In the genomic region with DNA sequence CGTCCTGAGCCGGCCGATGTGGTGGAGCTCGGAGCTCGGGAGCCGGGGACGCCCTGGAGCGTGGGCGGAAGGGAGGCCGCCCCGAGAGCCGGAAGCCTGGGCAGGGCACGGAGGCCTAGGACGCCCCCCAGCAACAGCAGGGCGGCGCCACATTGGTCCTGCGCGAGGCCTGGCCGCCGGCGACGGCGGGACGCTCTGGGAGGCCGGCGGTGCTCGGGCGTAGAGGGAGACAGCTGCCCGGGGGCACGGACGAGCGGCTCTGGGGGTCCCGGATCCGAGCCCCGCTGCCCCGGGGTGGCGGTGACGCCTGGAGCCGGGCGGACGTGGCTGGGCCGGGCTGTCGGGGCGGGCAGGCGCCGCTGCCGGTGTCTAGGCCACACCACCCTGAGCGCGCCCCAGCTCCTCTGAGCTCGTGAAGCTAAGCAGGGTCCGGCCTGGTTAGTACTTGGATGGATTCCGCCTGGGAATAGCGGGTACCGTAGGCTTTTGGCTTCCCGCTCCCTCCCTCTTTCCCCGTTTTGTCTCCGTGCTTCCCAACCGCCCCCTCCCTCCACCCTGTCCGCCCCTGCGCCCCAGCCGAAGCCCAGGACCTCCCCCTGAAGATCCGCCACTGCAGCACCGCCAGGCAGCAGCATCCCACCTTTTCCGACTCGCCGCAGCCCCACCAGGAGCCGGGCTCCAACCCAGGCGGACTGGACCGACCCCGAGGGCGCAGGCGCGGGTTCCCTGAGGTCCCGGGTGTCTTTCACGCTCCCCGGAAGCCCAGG, we compare ENCODE assay signal across 12 cellular contexts. TPM values are rescaled to one million over a fixed set of nuclear protein-coding genes. Genes with fewer than 3 reads are reported as not detected.
DNase-seq lines count a peak whose midpoint lies in the region; ATAC-seq and TF ChIP-seq lines count a peak whose summit lies in the region.
"Had no signal": no experiment of that assay in that cellular context is flagged by ENCODE, and none has a peak within 500 bp of the region (broad histone marks: within the 10 kb centered on the region; RNA-seq: fewer than 3 reads in every experiment).

No MANE protein-coding gene starts in this region.

- H3K4me3 ChIP-seq in iPS-20b (ENCODE audit: low read length): peak overlapping the region; percentile 22; the same call in 1 of the 2 replicates
- peak overlapping the region; percentile 5 for H3K4me3 ChIP-seq in upper lobe of right lung
- H3K4me3 ChIP-seq: HAP-1 had no signal

- no peaks in the 10 kb centered on the region for H3K36me3 ChIP-seq in iPS-20b (ENCODE audit: insufficient read depth, low read depth, low read length)
- no peaks in the 10 kb centered on the region for H3K36me3 ChIP-seq in upper lobe of right lung
- H3K36me3 ChIP-seq: HAP-1 had no signal

- no peak overlapping the region for H3K27ac Mint-ChIP-seq in activated naive CD4-positive, alpha-beta T cell treated with anti-CD3 and anti-CD28 coated beads, Interleukin-2, amount 50 U/mL, for 72 hours
- H3K27ac Mint-ChIP-seq in WTC11: no peak overlapping the region

- peaks cover 0 to 41% of the 10 kb centered on the region in 2 donors for H3K36me3 Mint-ChIP-seq in activated naive CD4-positive, alpha-beta T cell treated with anti-CD3 and anti-CD28 coated beads, Interleukin-2, amount 50 U/mL, for 72 hours
- H3K36me3 Mint-ChIP-seq in WTC11: peaks cover 35% of the 10 kb centered on the region

- peak in 1 of 2 donors; percentile 11 for DNase-seq in activated naive CD4-positive, alpha-beta T cell treated with anti-CD3 and anti-CD28 coated beads, Interleukin-2, amount 50 U/mL, for 72 hours (ENCODE audit: low spot score in 2 of 2)
- DNase-seq in activated naive CD4-positive, alpha-beta T cell treated with Interleukin-2 at 50 U/mL for 16 hours: no peak
- DNase-seq in WTC11 (ENCODE audit: low spot score): peak; percentile 43
- DNase-seq in upper lobe of right lung: no peak
- no peak for DNase-seq in NCI-H524 (lab: John Stamatoyannopoulos, UW)
- no peak for DNase-seq in activated CD4-positive, alpha-beta T cell treated with anti-CD3 and anti-CD28 coated beads, Interleukin-2, amount 50 U/mL, for 4 hours
- DNase-seq: NCI-H526 had no signal

- H3K4me1 Mint-ChIP-seq in WTC11: peaks cover 16% of the 10 kb centered on the region

- H3K4me3 Mint-ChIP-seq in WTC11: peak overlapping the region; percentile 68

- TF ChIP-seq CTCF in WTC11 (IDR thresholded peaks at IDR 0.05): no peak
- TF ChIP-seq CTCF in upper lobe of right lung (IDR thresholded peaks at IDR 0.05): no peak

- peaks cover 81% of the 10 kb centered on the region for H3K27me3 ChIP-seq in iPS-20b (ENCODE audit: insufficient read depth, low read length)
- H3K27me3 ChIP-seq in upper lobe of right lung: peaks cover 81% of the 10 kb centered on the region

- H3K9me3 Mint-ChIP-seq in activated naive CD4-positive, alpha-beta T cell treated with anti-CD3 and anti-CD28 coated beads, Interleukin-2, amount 50 U/mL, for 72 hours: peaks cover 0 to 4% of the 10 kb centered on the region in 2 donors
- H3K9me3 Mint-ChIP-seq in WTC11: peaks cover 15% of the 10 kb centered on the region

- POLR2A ChIA-PET in WTC11 (lab: Charles Lee): no interaction called here

- no peak overlapping the region for H3K27ac ChIP-seq in iPS-20b (ENCODE audit: low read length)
- H3K27ac ChIP-seq in upper lobe of right lung: no peak overlapping the region
- H3K27ac ChIP-seq: C4-2B had no signal

- H3K27me3 Mint-ChIP-seq in WTC11 (ENCODE audit: low read depth): peaks cover 89% of the 10 kb centered on the region

- H3K9me3 ChIP-seq in iPS-20b (ENCODE audit: insufficient read depth, low read depth, low read length) (peaks cover 40% of the 10 kb centered on the region), upper lobe of right lung (no peaks in the 10 kb centered on the region)
- H3K9me3 ChIP-seq: HAP-1 had no signal

- H3K4me1 ChIP-seq in iPS-20b (ENCODE audit: insufficient read depth, low read length) (no peaks in the 10 kb centered on the region), upper lobe of right lung (no peaks in the 10 kb centered on the region)
- H3K4me1 ChIP-seq: HAP-1 had no signal

- intact Hi-C loops in upper lobe of right lung (cut with DNase I): no loop called here

- CTCF ChIA-PET in WTC11 (lab: Charles Lee): no interaction called here

- H3K9ac ChIP-seq in iPS-20b (ENCODE audit: low read depth, low read length): no peak overlapping the region

- peak; percentile 45 to 51 for ATAC-seq in activated naive CD4-positive, alpha-beta T cell treated with anti-CD3 and anti-CD28 coated beads, Interleukin-2, amount 50 U/mL, for 72 hours
- ATAC-seq in WTC11: peak; percentile 54
- ATAC-seq in upper lobe of right lung: peak; percentile 55
- ATAC-seq in GM21381 (IDR thresholded peaks at IDR 0.05; ENCODE audit: unreplicated experiment): no peak

TF ChIP-seq in WTC11, 78 proteins besides CTCF, POLR2A, EP300 and RAD21 (continues in another document):
- TF ChIP-seq, protein P1, sequence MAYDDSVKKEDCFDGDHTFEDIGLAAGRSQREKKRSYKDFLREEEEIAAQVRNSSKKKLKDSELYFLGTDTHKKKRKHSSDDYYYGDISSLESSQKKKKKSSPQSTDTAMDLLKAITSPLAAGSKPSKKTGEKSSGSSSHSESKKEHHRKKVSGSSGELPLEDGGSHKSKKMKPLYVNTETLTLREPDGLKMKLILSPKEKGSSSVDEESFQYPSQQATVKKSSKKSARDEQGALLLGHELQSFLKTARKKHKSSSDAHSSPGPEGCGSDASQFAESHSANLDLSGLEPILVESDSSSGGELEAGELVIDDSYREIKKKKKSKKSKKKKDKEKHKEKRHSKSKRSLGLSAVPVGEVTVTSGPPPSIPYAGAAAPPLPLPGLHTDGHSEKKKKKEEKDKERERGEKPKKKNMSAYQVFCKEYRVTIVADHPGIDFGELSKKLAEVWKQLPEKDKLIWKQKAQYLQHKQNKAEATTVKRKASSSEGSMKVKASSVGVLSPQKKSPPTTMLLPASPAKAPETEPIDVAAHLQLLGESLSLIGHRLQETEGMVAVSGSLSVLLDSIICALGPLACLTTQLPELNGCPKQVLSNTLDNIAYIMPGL (CRISPR knock-in tag; IDR thresholded peaks at IDR 0.05): no peak
- TF ChIP-seq GTF2I (CRISPR knock-in tag; conservative IDR thresholded peaks at IDR 0.05): no peak
- no peak for TF ChIP-seq PRRX2 (CRISPR knock-in tag; IDR thresholded peaks at IDR 0.05)
- no peak for TF ChIP-seq ZNF671 (CRISPR knock-in tag; IDR thresholded peaks at IDR 0.05)
- TF ChIP-seq, protein P2, sequence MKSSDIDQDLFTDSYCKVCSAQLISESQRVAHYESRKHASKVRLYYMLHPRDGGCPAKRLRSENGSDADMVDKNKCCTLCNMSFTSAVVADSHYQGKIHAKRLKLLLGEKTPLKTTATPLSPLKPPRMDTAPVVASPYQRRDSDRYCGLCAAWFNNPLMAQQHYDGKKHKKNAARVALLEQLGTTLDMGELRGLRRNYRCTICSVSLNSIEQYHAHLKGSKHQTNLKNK (CRISPR knock-in tag; IDR thresholded peaks at IDR 0.05): no peak
- TF ChIP-seq, protein P3, sequence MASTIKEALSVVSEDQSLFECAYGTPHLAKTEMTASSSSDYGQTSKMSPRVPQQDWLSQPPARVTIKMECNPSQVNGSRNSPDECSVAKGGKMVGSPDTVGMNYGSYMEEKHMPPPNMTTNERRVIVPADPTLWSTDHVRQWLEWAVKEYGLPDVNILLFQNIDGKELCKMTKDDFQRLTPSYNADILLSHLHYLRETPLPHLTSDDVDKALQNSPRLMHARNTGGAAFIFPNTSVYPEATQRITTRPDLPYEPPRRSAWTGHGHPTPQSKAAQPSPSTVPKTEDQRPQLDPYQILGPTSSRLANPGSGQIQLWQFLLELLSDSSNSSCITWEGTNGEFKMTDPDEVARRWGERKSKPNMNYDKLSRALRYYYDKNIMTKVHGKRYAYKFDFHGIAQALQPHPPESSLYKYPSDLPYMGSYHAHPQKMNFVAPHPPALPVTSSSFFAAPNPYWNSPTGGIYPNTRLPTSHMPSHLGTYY (CRISPR knock-in tag; IDR thresholded peaks at IDR 0.05): no peak
- TF ChIP-seq, protein P4, sequence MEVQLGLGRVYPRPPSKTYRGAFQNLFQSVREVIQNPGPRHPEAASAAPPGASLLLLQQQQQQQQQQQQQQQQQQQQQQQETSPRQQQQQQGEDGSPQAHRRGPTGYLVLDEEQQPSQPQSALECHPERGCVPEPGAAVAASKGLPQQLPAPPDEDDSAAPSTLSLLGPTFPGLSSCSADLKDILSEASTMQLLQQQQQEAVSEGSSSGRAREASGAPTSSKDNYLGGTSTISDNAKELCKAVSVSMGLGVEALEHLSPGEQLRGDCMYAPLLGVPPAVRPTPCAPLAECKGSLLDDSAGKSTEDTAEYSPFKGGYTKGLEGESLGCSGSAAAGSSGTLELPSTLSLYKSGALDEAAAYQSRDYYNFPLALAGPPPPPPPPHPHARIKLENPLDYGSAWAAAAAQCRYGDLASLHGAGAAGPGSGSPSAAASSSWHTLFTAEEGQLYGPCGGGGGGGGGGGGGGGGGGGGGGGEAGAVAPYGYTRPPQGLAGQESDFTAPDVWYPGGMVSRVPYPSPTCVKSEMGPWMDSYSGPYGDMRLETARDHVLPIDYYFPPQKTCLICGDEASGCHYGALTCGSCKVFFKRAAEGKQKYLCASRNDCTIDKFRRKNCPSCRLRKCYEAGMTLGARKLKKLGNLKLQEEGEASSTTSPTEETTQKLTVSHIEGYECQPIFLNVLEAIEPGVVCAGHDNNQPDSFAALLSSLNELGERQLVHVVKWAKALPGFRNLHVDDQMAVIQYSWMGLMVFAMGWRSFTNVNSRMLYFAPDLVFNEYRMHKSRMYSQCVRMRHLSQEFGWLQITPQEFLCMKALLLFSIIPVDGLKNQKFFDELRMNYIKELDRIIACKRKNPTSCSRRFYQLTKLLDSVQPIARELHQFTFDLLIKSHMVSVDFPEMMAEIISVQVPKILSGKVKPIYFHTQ (CRISPR knock-in tag; IDR thresholded peaks at IDR 0.05): no peak
- TF ChIP-seq ZNF263 (CRISPR knock-in tag; IDR thresholded peaks at IDR 0.05; ENCODE audit: low read depth): no peak
- no peak for TF ChIP-seq ZNF416 (CRISPR knock-in tag; IDR thresholded peaks at IDR 0.05)

RNA-seq across cellular contexts. Expression of a gene that starts 12.1 kb away (rescaled TPM):
- under 1 TPM in 1 of 2 donors, not detected in 1; 0.11 TPM for total RNA-seq in activated naive CD4-positive, alpha-beta T cell treated with anti-CD3 and anti-CD28 coated beads, Interleukin-2, amount 50 U/mL, for 72 hours
- not detected in 3 replicates for total RNA-seq in WTC11 (2021)
- not detected for total RNA-seq in upper lobe of right lung
- total RNA-seq: lung microvascular endothelial cell had no signal

RNA-seq across cellular contexts. Expression of a gene that starts 49.3 kb away (rescaled TPM):
- total RNA-seq in activated naive CD4-positive, alpha-beta T cell treated with anti-CD3 and anti-CD28 coated beads, Interleukin-2, amount 50 U/mL, for 72 hours: not detected
- total RNA-seq in WTC11 (2021) (0.09 to 0.24 TPM (median 0.18 TPM) in 3 replicates), upper lobe of right lung (not detected)
- total RNA-seq: lung microvascular endothelial cell had no signal
